In genomic region chr4:41725254-41725653, GRCh38 we compare ENCODE assay signal across 1 cellular context.
TF ChIP-seq lines count a peak whose summit lies in the region.

No MANE protein-coding gene starts in this region.

TF ChIP-seq in H1, 55 proteins besides CTCF, POLR2A, EP300 and RAD21:
- TF ChIP-seq SAP30 (IDR thresholded peaks at IDR 0.05; ENCODE audit: insufficient read depth, insufficient replicate concordance, low read length) (no peak), TAF1 (IDR thresholded peaks at IDR 0.05; ENCODE audit: low read depth, low read length) (no peak), PHF8 (conservative IDR thresholded peaks at IDR 0.05; ENCODE audit: low read depth, low read length) (no peak), SRF (IDR thresholded peaks at IDR 0.05; ENCODE audit: low read depth, low read length) (no peak), FOSL1 (IDR thresholded peaks at IDR 0.05; ENCODE audit: insufficient read depth, low read depth, low read length) (no peak), SP2 (IDR thresholded peaks at IDR 0.05; ENCODE audit: low read length) (no peak), TEAD4 (IDR thresholded peaks at IDR 0.05; ENCODE audit: low read depth, low read length) (no peak), BCL11A (IDR thresholded peaks at IDR 0.05; ENCODE audit: low read depth in 2 of 2, low read length in 2 of 2) (no peak), BRCA1 (IDR thresholded peaks at IDR 0.05; ENCODE audit: low read depth, low read length) (no peak), SP4 (IDR thresholded peaks at IDR 0.05; ENCODE audit: low read length) (no peak), SIX5 (IDR thresholded peaks at IDR 0.05; ENCODE audit: low read depth, low read length) (no peak), KDM4A (IDR thresholded peaks at IDR 0.05; ENCODE audit: low read depth, low read length, severe bottlenecking) (no peak), JUND (IDR thresholded peaks at IDR 0.05; ENCODE audit: low read length) (no peak), BACH1 (IDR thresholded peaks at IDR 0.05; ENCODE audit: low read length) (no peak), CREB1 (IDR thresholded peaks at IDR 0.05) (no peak), RNF2 (IDR thresholded peaks at IDR 0.05; ENCODE audit: borderline replicate concordance, low read depth, low read length, missing control alignments, poor library complexity, severe bottlenecking) (no peak), KDM1A (IDR thresholded peaks at IDR 0.05; ENCODE audit: borderline replicate concordance, low read length) (no peak), ATF2 (IDR thresholded peaks at IDR 0.05; ENCODE audit: low read length) (no peak)
